ENCODE assay signal across 8 cellular contexts in genomic region chr1:44842763-44843655, GRCh38. TPM values are rescaled to one million over a fixed set of nuclear protein-coding genes. Genes with fewer than 3 reads are reported as not detected.
A peak's percentile ranks its signal among the peaks of the same experiment; 100 is the strongest.
DNase-seq lines count a peak whose midpoint lies in the region; ATAC-seq and TF ChIP-seq lines count a peak whose summit lies in the region.

Gene PTCH2 (minus strand): TSS chr1:44843253. CDS start chr1:44842932, 321 bp downstream.

- H3K9ac ChIP-seq in HUES48 (ENCODE audit: low read depth, low read length), result no peak within 1 kb of the TSS

- H3K9me3 Mint-ChIP-seq in Calu3 (ENCODE audit: low read depth, unreplicated experiment), result no peaks in the 10 kb centered on the region
- H3K9me3 Mint-ChIP-seq in chondrocyte (ENCODE audit: low read depth), result no peaks in the 10 kb centered on the region

- H3K27ac Mint-ChIP-seq in Calu3 (ENCODE audit: unreplicated experiment), result no peak within 1 kb of the TSS
- peak within 1 kb of the TSS; percentile 47 for H3K27ac Mint-ChIP-seq in chondrocyte (ENCODE audit: unreplicated experiment)

- H3K4me3 Mint-ChIP-seq in Calu3 (ENCODE audit: low read depth, unreplicated experiment), result peak within 1 kb of the TSS; percentile 74
- peak within 1 kb of the TSS; percentile 71 for H3K4me3 Mint-ChIP-seq in chondrocyte (ENCODE audit: unreplicated experiment)

- peak within 1 kb of the TSS; percentile 76 for H3K4me3 ChIP-seq in HUES48 (ENCODE audit: low read depth, low read length)
- peak within 1 kb of the TSS; percentile 16 to 69 (median 40) for H3K4me3 ChIP-seq in spleen

- H3K9me3 ChIP-seq in HUES48 (ENCODE audit: control insufficient read depth, insufficient read depth, low read length) (no peaks in the 10 kb centered on the region), spleen (no peaks in the 10 kb centered on the region)

- peaks cover 13% of the 10 kb centered on the region for H3K36me3 Mint-ChIP-seq in Calu3 (ENCODE audit: insufficient read depth, unreplicated experiment)
- H3K36me3 Mint-ChIP-seq in chondrocyte (ENCODE audit: low read depth), result no peaks in the 10 kb centered on the region

- intact Hi-C loops in Calu3 (cut with micrococcal nuclease; ENCODE audit: unreplicated experiment), result no loop called here
- intact Hi-C loops in spleen (cut with DNase I; ENCODE audit: low total_unique reads), result no loop called here

- H3K4me1 Mint-ChIP-seq in Calu3 (ENCODE audit: low read depth, unreplicated experiment), result no peaks in the 10 kb centered on the region
- peaks cover 7% of the 10 kb centered on the region for H3K4me1 Mint-ChIP-seq in chondrocyte (ENCODE audit: low read depth)

- H3K36me3 ChIP-seq in HUES48 (ENCODE audit: control insufficient read depth, insufficient read depth, low read length) (no peaks in the 10 kb centered on the region), spleen (no peaks in the 10 kb centered on the region)

- ATAC-seq in GM18861 (IDR thresholded peaks at IDR 0.05; ENCODE audit: unreplicated experiment) (no peak), GM19328 (IDR thresholded peaks at IDR 0.05; ENCODE audit: unreplicated experiment) (no peak)

- H3K27me3 Mint-ChIP-seq in Calu3 (ENCODE audit: unreplicated experiment) (no peaks in the 10 kb centered on the region), chondrocyte (ENCODE audit: low read depth) (no peaks in the 10 kb centered on the region)

- CTCF ChIA-PET in Calu3 (lab: Charles Lee), result interaction anchor here (0.7 to 1.3 kb wide), 7 partner anchors 29 to 128 kb away, joined by 3 to 6 read pairs (median 4); partner anchors contain the start of gene PLK3

- TF ChIP-seq CTCF in Calu3 (IDR thresholded peaks at IDR 0.05; ENCODE audit: unreplicated experiment) (no peak), chondrocyte (IDR thresholded peaks at IDR 0.05) (no peak), spleen (IDR thresholded peaks at IDR 0.05 in 8 of 11, conservative IDR thresholded peaks at IDR 0.05 in 3 of 11) (no peak)

- H3K4me1 ChIP-seq in HUES48 (ENCODE audit: control insufficient read depth, insufficient read depth, low read length) (no peaks in the 10 kb centered on the region), spleen (peaks cover 3 to 16% (median 14%) of the 10 kb centered on the region in 6 donors)

- 3 to 7% (median 3%) methylated on average over 36 to 75 of the region's 75 CpGs for WGBS in spleen, 5 donors

- H3K27me3 ChIP-seq in HUES48 (ENCODE audit: control insufficient read depth, insufficient read depth, low read length) (0 out of 2 replicates have a peak, but pooled peaks cover 3% of the 10 kb centered on the region), spleen (replicated peaks in 1 of 7) (peaks cover 0 to 23% (median 10%) of the 10 kb centered on the region in 7 donors)

- BruUV-seq in Calu3 (replicated peaks; lab: Mats Ljungman, UMichigan), result no TSS peak

- DNase-seq in Calu3 (peak; percentile 47), SHP77 (lab: John Stamatoyannopoulos, UW) (peak; percentile 48 to 76), chondrocyte (ENCODE audit: low spot score) (no peak), iris pigment epithelial cell (ENCODE audit: low read depth) (peak; percentile 57), spleen (peak; percentile 82)

- H3K27ac ChIP-seq in HUES48 (ENCODE audit: low read depth, low read length), result no peak within 1 kb of the TSS
- H3K27ac ChIP-seq in spleen, result peak within 1 kb of the TSS in 3 of 8 donors; percentile 8 to 43 (median 23)

- TF ChIP-seq POLR2A in spleen (IDR thresholded peaks at IDR 0.05), result no peak

RNA-seq across cellular contexts. Expression of gene PTCH2, which starts in this region (rescaled TPM):
- total RNA-seq in Calu3 (2022), result 0.76 and 0.78 TPM in 2 replicates
- 1.3 to 2.0 TPM (median 1.3 TPM) in 3 replicates for total RNA-seq in chondrocyte
- 1 to 10 TPM; 1.0 to 1.5 (median 1.2) TPM for total RNA-seq in spleen
- polyA plus RNA-seq in spleen, result 1 to 10 TPM in 2 of 3 donors, under 1 TPM in 1; 0.56 to 1.6 (median 1.3) TPM

Comparison
In these comparisons a context has a peak if more than half of its experiments do, and no peak if none do; other contexts are left out.
1. Peak in DNase-seq in Calu3; RNA of the gene not detected or under 1 TPM.